ENCODE assay signal across 9 cellular contexts in genomic region chr19:29690842-29691241, GRCh38. TPM values are rescaled to one million over a fixed set of nuclear protein-coding genes. Genes with fewer than 3 reads are reported as not detected.
DNase-seq lines count a peak whose midpoint lies in the region; ATAC-seq and TF ChIP-seq lines count a peak whose summit lies in the region.
"Had no signal": no experiment of that assay in that cellular context is flagged by ENCODE, and none has a peak within 500 bp of the region (broad histone marks: within the 10 kb centered on the region; RNA-seq: fewer than 3 reads in every experiment).

No MANE protein-coding gene starts in this region.

- H3K4me3 Mint-ChIP-seq in T-helper 17 cell (no peak overlapping the region), nephron (no peak overlapping the region)

- no peaks in the 10 kb centered on the region for H3K27me3 Mint-ChIP-seq in T-helper 17 cell
- H3K27me3 Mint-ChIP-seq in nephron (ENCODE audit: low read depth): peaks cover 3% of the 10 kb centered on the region

- TF ChIP-seq CTCF in choroid plexus epithelial cell (conservative IDR thresholded peaks at IDR 0.05; ENCODE audit: low read depth, low read length) (peak; percentile 58), nephron (IDR thresholded peaks at IDR 0.05; ENCODE audit: unreplicated experiment in 3 of 3) (peak in 2 of 3 experiments; percentile 16 to 28)

- H3K27ac Mint-ChIP-seq in T-helper 17 cell: peak overlapping the region; percentile 83
- H3K27ac Mint-ChIP-seq in nephron: no peak overlapping the region

- H3K9me3 Mint-ChIP-seq in nephron: peaks cover 4% of the 10 kb centered on the region

- no peak overlapping the region for H3K4me3 ChIP-seq in choroid plexus epithelial cell (ENCODE audit: low read depth, low read length)

- DNase-seq in Daoy (ENCODE audit: low read depth) (peak; percentile 67), T-helper 17 cell (no peak), choroid plexus epithelial cell (ENCODE audit: low read depth) (peak; percentile 65), COR-L47 (lab: John Stamatoyannopoulos, UW) (no peak)

- peak; percentile 39 for ATAC-seq in HG03442 (IDR thresholded peaks at IDR 0.05; ENCODE audit: unreplicated experiment)
- peak; percentile 68 for ATAC-seq in T-helper 17 cell
- no peak for ATAC-seq in GM18909 (IDR thresholded peaks at IDR 0.05; ENCODE audit: poor library complexity, unreplicated experiment)
- ATAC-seq in HG02840 (IDR thresholded peaks at IDR 0.05; ENCODE audit: low FRiP score, unreplicated experiment): no peak
- ATAC-seq: right cardiac atrium had no signal

- H3K36me3 Mint-ChIP-seq in T-helper 17 cell (ENCODE audit: low read depth) (peaks cover 7% of the 10 kb centered on the region), nephron (ENCODE audit: low read depth) (peaks cover 5% of the 10 kb centered on the region)

- peaks cover 32% of the 10 kb centered on the region for H3K4me1 Mint-ChIP-seq in T-helper 17 cell
- peaks cover 15% of the 10 kb centered on the region for H3K4me1 Mint-ChIP-seq in nephron

- H3K9me3 ChIP-seq in T-helper 17 cell (ENCODE audit: control insufficient read depth, low read length, poor library complexity, severe bottlenecking): no peaks in the 10 kb centered on the region

RNA-seq across cellular contexts. Expression of gene C19orf12, which starts 24.2 kb away (rescaled TPM):
- 47.8 and 51.1 TPM in 2 replicates for total RNA-seq in Daoy (2014; rRNA removed; shearing (Covaris generic))
- 10 to 100 TPM; 16.6 to 18.6 TPM for total RNA-seq in T-helper 17 cell

RNA-seq across cellular contexts. Expression of gene PLEKHF1, which starts 25.6 kb away (rescaled TPM):
- total RNA-seq in Daoy (2014; rRNA removed; shearing (Covaris generic)): 7.5 and 9.2 TPM in 2 replicates
- total RNA-seq in T-helper 17 cell: 10 to 100 TPM; 13.5 to 20.7 TPM

Comparison
In these comparisons a context has a peak if more than half of its experiments do, and no peak if none do; other contexts are left out.
1. DNase-seq: peak in Daoy (single experiment) and choroid plexus epithelial cell (single experiment); none in T-helper 17 cell (0 of 3) and COR-L47 (single experiment).
2. ATAC-seq: peak in HG03442 (single experiment) and T-helper 17 cell (single experiment); none in GM18909 (single experiment) and HG02840 (single experiment).